In genomic region chr17:15403276-15403939, GRCh38 we compare ENCODE assay signal across 31 cellular contexts.
DNase-seq lines count a peak whose midpoint lies in the region; ATAC-seq and TF ChIP-seq lines count a peak whose summit lies in the region.
"Had no signal": no experiment of that assay in that cellular context is flagged by ENCODE, and none has a peak within 500 bp of the region (broad histone marks: within the 10 kb centered on the region; RNA-seq: fewer than 3 reads in every experiment).

No MANE protein-coding gene starts in this region.

- H4K91ac ChIP-seq in trophoblast cell (ENCODE audit: low read depth, low read length): no peak overlapping the region

- no peak overlapping the region for H3K4me2 ChIP-seq in trophoblast cell (ENCODE audit: low read length)
- H3K4me2 ChIP-seq: SK-N-SH had no signal

- H3K4me3 ChIP-seq in right cardiac atrium (ENCODE audit: low read length): no peak overlapping the region
- H3K4me3 ChIP-seq in gastrocnemius medialis: no peak overlapping the region
- H3K4me3 ChIP-seq in trophoblast cell (ENCODE audit: low read depth, low read length): no peak overlapping the region

- in situ Hi-C loops in gastrocnemius medialis (cut with MboI; ENCODE audit: low sequenced_read_pairs in 4 of 4): loop anchor here in 3 of 4 donors (25.0 kb wide), 1 partner anchor 141 kb away; the partner anchor contains the start of gene PMP22 (in 3 of the 3)

- TF ChIP-seq CTCF in gastrocnemius medialis (IDR thresholded peaks at IDR 0.05 in 4 of 5, conservative IDR thresholded peaks at IDR 0.05 in 1 of 5): no peak

- H3K9ac ChIP-seq in trophoblast cell (ENCODE audit: low read length): no peak overlapping the region
- H3K9ac ChIP-seq: SK-N-SH had no signal

- DNase-seq in Right ventricle myocardium inferior (ENCODE audit: missing footprints) (no peak), cardiac septum (ENCODE audit: low spot score) (no peak), right cardiac atrium (no peak), gastrocnemius medialis (no peak), caudate nucleus (lab: John Stamatoyannopoulos, UW) (no peak), dermis blood vessel endothelial cell (no peak), trophoblast cell (no peak), iPS-NIHi7 (ENCODE audit: extremely low spot score) (no peak)
- DNase-seq: activated CD8-positive, alpha-beta T cell treated with anti-CD3 and anti-CD28 coated beads for 36 hours; activated naive CD4-positive, alpha-beta T cell treated with anti-CD3 and anti-CD28 coated beads, Interleukin-2, amount 50 U/mL, for 16 hours; activated T-cell treated with anti-CD3 and anti-CD28 coated beads for 4 hours; amniotic stem cell; brain microvascular endothelial cell; Calu3; DMS79 treated with DMSO at 0.1 percent for 48 hours; GF-D8; naive thymus-derived CD8-positive, alpha-beta T cell; NCI-H1417; NCI-H2081; NCI-H226; NCI-H526 treated with DMSO at 0.1 percent for 48 hours; NK-92 treated with Interleukin-12 subunit alpha and Interleukin-12 subunit beta, amount 100 ng/mL, for 24 hours; nucleus accumbens; PC-3; SK-N-SH; small intestine; stimulated activated CD4-positive, alpha-beta T cell treated with anti-CD3 and anti-CD28 coated beads, Interleukin-2, amount 100 ng/mL, for 24 hours; stimulated activated naive CD8-positive, alpha-beta T cell treated with anti-CD3 and anti-CD28 coated beads, Interleukin-15, Interleukin-2, amounts not matched to agents 100 U/mL and 50 U/mL, for 24 hours; T-helper 17 cell had no signal

- H3K36me3 ChIP-seq in gastrocnemius medialis: no peaks in the 10 kb centered on the region
- H3K36me3 ChIP-seq in trophoblast cell (ENCODE audit: control insufficient read depth in 1 of 2, insufficient read depth in 2 of 2, low read length in 2 of 2): no peaks in the 10 kb centered on the region
- H3K36me3 ChIP-seq: brain microvascular endothelial cell had no signal

- H3K23ac ChIP-seq in trophoblast cell (ENCODE audit: low read length): no peak overlapping the region

- no peak overlapping the region for H2AK5ac ChIP-seq in trophoblast cell (ENCODE audit: low read length)

- TF ChIP-seq POLR2A in gastrocnemius medialis (IDR thresholded peaks at IDR 0.05): no peak

- no peak overlapping the region for H2AFZ ChIP-seq in trophoblast cell (ENCODE audit: insufficient read depth, low read length, poor library complexity)

- no peak overlapping the region for H3K14ac ChIP-seq in trophoblast cell (ENCODE audit: low read length)

- no peak overlapping the region for H3K4ac ChIP-seq in trophoblast cell (ENCODE audit: low read depth, low read length)

- no peak overlapping the region for H2BK120ac ChIP-seq in trophoblast cell (ENCODE audit: insufficient read depth, low read length, poor library complexity)

- no peaks in the 10 kb centered on the region for H3K79me2 ChIP-seq in trophoblast cell (ENCODE audit: control insufficient read depth, insufficient read depth, low read length, poor library complexity)

- H4K8ac ChIP-seq in trophoblast cell (ENCODE audit: low read depth, low read length): no peak overlapping the region

- H3K27me3 ChIP-seq in right cardiac atrium (ENCODE audit: control insufficient read depth, insufficient read depth) (no peaks in the 10 kb centered on the region), gastrocnemius medialis (no peaks in the 10 kb centered on the region), trophoblast cell (ENCODE audit: insufficient read depth, low read length) (no peaks in the 10 kb centered on the region)
- H3K27me3 ChIP-seq: brain microvascular endothelial cell had no signal

- no peak overlapping the region for H2BK5ac ChIP-seq in trophoblast cell (ENCODE audit: low read depth, low read length, poor library complexity)

- ATAC-seq in Right ventricle myocardium inferior (peak; percentile 50), right cardiac atrium (peak; percentile 23 to 67), gastrocnemius medialis (no peak)
- ATAC-seq: activated CD8-positive, alpha-beta T cell treated with anti-CD3 and anti-CD28 coated beads for 36 hours; naive thymus-derived CD8-positive, alpha-beta T cell; PC-3; stimulated activated naive CD8-positive, alpha-beta T cell treated with anti-CD3 and anti-CD28 coated beads, Interleukin-15, Interleukin-2, amounts not matched to agents 100 U/mL and 50 U/mL, for 24 hours; T-helper 17 cell had no signal

- H3K18ac ChIP-seq in trophoblast cell (ENCODE audit: low read length): no peak overlapping the region

- H3K79me1 ChIP-seq in trophoblast cell (ENCODE audit: low read length): peaks cover 5% of the 10 kb centered on the region

- intact Hi-C loops in Right ventricle myocardium inferior (cut with DNase I): no loop called here
- intact Hi-C loops in cardiac septum (cut with DNase I): no loop called here
- intact Hi-C loops in right cardiac atrium (cut with DNase I): loop anchor here in 1 of 4 donors (10.0 kb wide), 1 partner anchor 101 kb away; no protein-coding TSS in a partner anchor
- intact Hi-C loops in gastrocnemius medialis (cut with DNase I; ENCODE audit: low total_unique reads): loop anchor here (10.0 kb wide), 1 partner anchor 1199 kb away; no protein-coding TSS in a partner anchor

- WGBS in right cardiac atrium: 97% methylated on average over 3 of the region's 3 CpGs
- no CpG with 5 or more reads among the region's 3 CpGs for WGBS in trophoblast cell (ENCODE audit: extremely low coverage, insufficient coverage, insufficient read length)

- H4K12ac ChIP-seq in trophoblast cell (ENCODE audit: low read depth, low read length): no peak overlapping the region

- H3K27ac ChIP-seq in right cardiac atrium (ENCODE audit: low read length) (no peak overlapping the region), gastrocnemius medialis (peak overlapping the region; percentile 18 to 43 (median 32)), caudate nucleus (ENCODE audit: low read depth, low read length) (no peak overlapping the region), trophoblast cell (ENCODE audit: low read depth, low read length) (no peak overlapping the region)
- H3K27ac ChIP-seq: 22Rv1, brain microvascular endothelial cell, C4-2B had no signal

- H2BK12ac ChIP-seq in trophoblast cell (ENCODE audit: low read length): no peak overlapping the region

- H3K4me1 ChIP-seq in right cardiac atrium (ENCODE audit: control insufficient read depth, insufficient read depth, low read length) (peaks cover 9% of the 10 kb centered on the region), gastrocnemius medialis (peaks cover 12 to 13% of the 10 kb centered on the region in 2 donors), trophoblast cell (ENCODE audit: control insufficient read depth in 1 of 2, insufficient read depth in 2 of 2, low read length in 2 of 2) (peaks cover 12 to 22% of the 10 kb centered on the region in 2 experiments)

- H3K9me3 ChIP-seq in right cardiac atrium (ENCODE audit: control insufficient read depth, low read length) (no peaks in the 10 kb centered on the region), gastrocnemius medialis (no peaks in the 10 kb centered on the region), trophoblast cell (ENCODE audit: insufficient read depth, low read depth, low read length) (no peaks in the 10 kb centered on the region)
- H3K9me3 ChIP-seq: SK-N-SH had no signal

Comparison
In these comparisons a context has a peak if more than half of its experiments do, and no peak if none do; other contexts are left out.
1. ATAC-seq: peak in Right ventricle myocardium inferior (single experiment) and right cardiac atrium (2 of 2); none in gastrocnemius medialis (0 of 2).
2. H3K27ac ChIP-seq: peak in gastrocnemius medialis (4 of 4); none in right cardiac atrium (single experiment), caudate nucleus (single experiment) and trophoblast cell (single experiment).